Comparison of ENCODE assay signal across 18 cellular contexts in genomic region chr19:4715529-4716221, GRCh38. TPM values are rescaled to one million over a fixed set of nuclear protein-coding genes. Genes with fewer than 3 reads are reported as not detected.
DNase-seq lines count a peak whose midpoint lies in the region; ATAC-seq and TF ChIP-seq lines count a peak whose summit lies in the region.
"Had no signal": no experiment of that assay in that cellular context is flagged by ENCODE, and none has a peak within 500 bp of the region (broad histone marks: within the 10 kb centered on the region; RNA-seq: fewer than 3 reads in every experiment).

No MANE protein-coding gene starts in this region.

- H3K27me3 Mint-ChIP-seq in Caco-2 (ENCODE audit: insufficient read depth, unreplicated experiment), result no peaks in the 10 kb centered on the region
- H3K27me3 Mint-ChIP-seq in WTC11 (ENCODE audit: low read depth), result no peaks in the 10 kb centered on the region
- no peaks in the 10 kb centered on the region for H3K27me3 Mint-ChIP-seq in progenitor cell of endocrine pancreas
- H3K27me3 Mint-ChIP-seq: activated CD4-positive, alpha-beta T cell treated with anti-CD3 and anti-CD28 coated beads, Interleukin-2, amount 10 ng/mL, durations not matched to agents 7 days and 5 days; activated naive CD8-positive, alpha-beta T cell treated with anti-CD3 and anti-CD28 coated beads for 36 hours; activated T-cell treated with anti-CD3 and anti-CD28 coated beads, Interleukin-2, amount 50 U/mL, for 24 hours; stimulated activated naive CD8-positive, alpha-beta T cell treated with anti-CD3 and anti-CD28 coated beads, Interleukin-15, Interleukin-2, amounts not matched to agents 100 ng/mL and 50 ng/mL, for 24 hours had no signal

- CTCF ChIA-PET in Caco-2 (lab: Charles Lee) (no interaction called here), WTC11 (lab: Charles Lee) (interaction anchor here (1.7 kb wide), 1 partner anchor 75 kb away, joined by 5 read pairs; the partner anchor contains the start of gene FEM1A)

- H3K36me3 ChIP-seq in Caco-2 (ENCODE audit: control insufficient read depth, insufficient read depth, low read length) (peaks cover 4% of the 10 kb centered on the region; the same call in 1 of the 2 replicates), right atrium auricular region (peaks cover 73% of the 10 kb centered on the region)

- BruUV-seq in Caco-2 (replicated peaks; lab: Mats Ljungman, UMichigan), result no TSS peak

- POLR2A ChIA-PET in Caco-2 (lab: Charles Lee), result no interaction called here
- POLR2A ChIA-PET in WTC11 (lab: Charles Lee), result interaction anchor here (0.6 kb wide), 1 partner anchor 59 kb away, joined by 5 read pairs; no protein-coding TSS in a partner anchor

- peak overlapping the region in 1 of 2 donors; percentile 2 for H3K27ac ChIP-seq in right atrium auricular region
- H3K27ac ChIP-seq: foreskin keratinocyte had no signal

- no peaks in the 10 kb centered on the region for H3K9me3 ChIP-seq in Caco-2
- no peaks in the 10 kb centered on the region for H3K9me3 ChIP-seq in right atrium auricular region
- H3K9me3 ChIP-seq: spleen had no signal

- ATAC-seq in WTC11 (no peak), GM19455 (IDR thresholded peaks at IDR 0.05; ENCODE audit: unreplicated experiment) (no peak), HG03039 (IDR thresholded peaks at IDR 0.05; ENCODE audit: unreplicated experiment) (no peak)
- ATAC-seq: foreskin keratinocyte had no signal

- peaks cover 12% of the 10 kb centered on the region for H3K4me1 Mint-ChIP-seq in Caco-2 (ENCODE audit: low read depth, unreplicated experiment)
- H3K4me1 Mint-ChIP-seq in WTC11, result no peaks in the 10 kb centered on the region
- H3K4me1 Mint-ChIP-seq in progenitor cell of endocrine pancreas (ENCODE audit: low read depth), result peaks cover 12% of the 10 kb centered on the region

- peaks cover 18% of the 10 kb centered on the region; the same call in 1 of the 2 replicates for H3K4me1 ChIP-seq in Caco-2
- H3K4me1 ChIP-seq in right atrium auricular region, result peaks cover 0 to 27% of the 10 kb centered on the region in 2 donors

- H3K4me3 ChIP-seq in Caco-2 (ENCODE audit: low read depth, low read length), result no peak overlapping the region
- no peak overlapping the region for H3K4me3 ChIP-seq in right atrium auricular region
- H3K4me3 ChIP-seq: spleen had no signal

- H3K27me3 ChIP-seq in Caco-2 (replicated peaks; ENCODE audit: control insufficient read depth, insufficient read depth, low read length) (no peaks in the 10 kb centered on the region), right atrium auricular region (no peaks in the 10 kb centered on the region)
- H3K27me3 ChIP-seq: foreskin keratinocyte, spleen had no signal

- H3K27ac Mint-ChIP-seq in Caco-2 (ENCODE audit: unreplicated experiment) (peak overlapping the region; percentile 39), WTC11 (no peak overlapping the region), progenitor cell of endocrine pancreas (peak overlapping the region; percentile 79)
- H3K27ac Mint-ChIP-seq: activated CD4-positive, alpha-beta T cell treated with anti-CD3 and anti-CD28 coated beads, Interleukin-2, amount 10 ng/mL, durations not matched to agents 7 days and 5 days; activated naive CD8-positive, alpha-beta T cell treated with anti-CD3 and anti-CD28 coated beads for 36 hours; activated T-cell treated with anti-CD3 and anti-CD28 coated beads, Interleukin-2, amount 50 U/mL, for 24 hours; stimulated activated naive CD8-positive, alpha-beta T cell treated with anti-CD3 and anti-CD28 coated beads, Interleukin-15, Interleukin-2, amounts not matched to agents 100 ng/mL and 50 ng/mL, for 24 hours had no signal

- no peak for TF ChIP-seq CTCF in Caco-2 (IDR thresholded peaks at IDR 0.05; ENCODE audit: insufficient read depth in 1 of 2, low read depth in 1 of 2, low read length in 1 of 2, severe bottlenecking in 1 of 2, unreplicated experiment in 1 of 2)
- no peak for TF ChIP-seq CTCF in WTC11 (IDR thresholded peaks at IDR 0.05)
- TF ChIP-seq CTCF in right atrium auricular region (IDR thresholded peaks at IDR 0.05), result no peak
- no peak for TF ChIP-seq CTCF in progenitor cell of endocrine pancreas (IDR thresholded peaks at IDR 0.05; ENCODE audit: unreplicated experiment)

- no peaks in the 10 kb centered on the region for H3K9me3 Mint-ChIP-seq in Caco-2 (ENCODE audit: unreplicated experiment)
- H3K9me3 Mint-ChIP-seq in WTC11, result no peaks in the 10 kb centered on the region
- no peaks in the 10 kb centered on the region for H3K9me3 Mint-ChIP-seq in progenitor cell of endocrine pancreas (ENCODE audit: low read depth)
- H3K9me3 Mint-ChIP-seq: activated CD4-positive, alpha-beta T cell treated with anti-CD3 and anti-CD28 coated beads, Interleukin-2, amount 10 ng/mL, durations not matched to agents 7 days and 5 days; activated naive CD8-positive, alpha-beta T cell treated with anti-CD3 and anti-CD28 coated beads for 36 hours; activated T-cell treated with anti-CD3 and anti-CD28 coated beads, Interleukin-2, amount 50 U/mL, for 24 hours; stimulated activated naive CD8-positive, alpha-beta T cell treated with anti-CD3 and anti-CD28 coated beads, Interleukin-15, Interleukin-2, amounts not matched to agents 100 ng/mL and 50 ng/mL, for 24 hours had no signal

- H3K36me3 Mint-ChIP-seq in Caco-2 (ENCODE audit: insufficient read depth, unreplicated experiment) (peaks cover 75% of the 10 kb centered on the region), WTC11 (peaks cover 45% of the 10 kb centered on the region), progenitor cell of endocrine pancreas (ENCODE audit: insufficient read depth) (peaks cover 16% of the 10 kb centered on the region)

- DNase-seq in Caco-2 (no peak), WTC11 (ENCODE audit: low spot score) (no peak), right atrium auricular region (ENCODE audit: low spot score) (peak; percentile 64), progenitor cell of endocrine pancreas (ENCODE audit: low spot score, unreplicated experiment) (no peak), mesenteric fat pad (ENCODE audit: low spot score) (no peak), EL (no peak)
- DNase-seq: activated CD4-positive, alpha-beta T cell treated with anti-CD3 and anti-CD28 coated beads, Interleukin-2, amount 10 ng/mL, durations not matched to agents 7 days and 5 days; activated naive CD8-positive, alpha-beta T cell treated with anti-CD3 and anti-CD28 coated beads for 36 hours; activated T-cell treated with anti-CD3 and anti-CD28 coated beads, Interleukin-2, amount 50 U/mL, for 24 hours; DMS 273 treated with DMSO at 0.1 percent for 48 hours; foreskin keratinocyte; NCI-H1092; NCI-H82; spleen; T-helper 2 cell had no signal

- intact Hi-C loops in Caco-2 (cut with micrococcal nuclease; ENCODE audit: unreplicated experiment), result no loop called here

- H3K4me3 Mint-ChIP-seq in Caco-2 (ENCODE audit: unreplicated experiment) (no peak overlapping the region), WTC11 (no peak overlapping the region), progenitor cell of endocrine pancreas (ENCODE audit: low read depth) (peak overlapping the region; percentile 22)
- H3K4me3 Mint-ChIP-seq: activated CD4-positive, alpha-beta T cell treated with anti-CD3 and anti-CD28 coated beads, Interleukin-2, amount 10 ng/mL, durations not matched to agents 7 days and 5 days; activated naive CD8-positive, alpha-beta T cell treated with anti-CD3 and anti-CD28 coated beads for 36 hours; activated T-cell treated with anti-CD3 and anti-CD28 coated beads, Interleukin-2, amount 50 U/mL, for 24 hours; stimulated activated naive CD8-positive, alpha-beta T cell treated with anti-CD3 and anti-CD28 coated beads, Interleukin-15, Interleukin-2, amounts not matched to agents 100 ng/mL and 50 ng/mL, for 24 hours had no signal

TF ChIP-seq in WTC11, 78 proteins besides CTCF, POLR2A, EP300 and RAD21:
- no peak for TF ChIP-seq GTF2I (CRISPR knock-in tag; conservative IDR thresholded peaks at IDR 0.05)
- TF ChIP-seq GABPB1 (CRISPR knock-in tag; IDR thresholded peaks at IDR 0.05), result 0 out of 2 replicates have a peak, but pooled peaks have one; percentile 32

RNA-seq across cellular contexts. Expression of gene DPP9, which starts 8.0 kb away (rescaled TPM):
- total RNA-seq in Caco-2 (2022), result 63.2 and 71.4 TPM in 2 replicates
- 36.0 to 52.9 TPM (median 38.3 TPM) in 3 replicates for total RNA-seq in WTC11 (2021)
- 10 to 100 TPM; 36.2 to 50.4 TPM for total RNA-seq in right atrium auricular region
- 48.9 and 50.3 TPM in 2 replicates for total RNA-seq in progenitor cell of endocrine pancreas
- 54.8 TPM for total RNA-seq in mesenteric fat pad

RNA-seq across cellular contexts. Expression of gene MYDGF, which starts 45.5 kb away (rescaled TPM):
- total RNA-seq in Caco-2 (2022) (106 and 109 TPM in 2 replicates), WTC11 (2021) (54.2 to 59.1 TPM (median 58.2 TPM) in 3 replicates), right atrium auricular region (10 to 100 TPM; 26.3 to 36.6 TPM), progenitor cell of endocrine pancreas (42.5 and 45.9 TPM in 2 replicates), mesenteric fat pad (98.5 TPM)
